1 cellular context compared by ENCODE assay signal in genomic region chrX:115023811-115024210, GRCh38.
TF ChIP-seq lines count a peak whose summit lies in the region.

No MANE protein-coding gene starts in this region.

TF ChIP-seq in IMR-90, 13 proteins besides CTCF, POLR2A, EP300 and RAD21:
- TF ChIP-seq, protein P1, sequence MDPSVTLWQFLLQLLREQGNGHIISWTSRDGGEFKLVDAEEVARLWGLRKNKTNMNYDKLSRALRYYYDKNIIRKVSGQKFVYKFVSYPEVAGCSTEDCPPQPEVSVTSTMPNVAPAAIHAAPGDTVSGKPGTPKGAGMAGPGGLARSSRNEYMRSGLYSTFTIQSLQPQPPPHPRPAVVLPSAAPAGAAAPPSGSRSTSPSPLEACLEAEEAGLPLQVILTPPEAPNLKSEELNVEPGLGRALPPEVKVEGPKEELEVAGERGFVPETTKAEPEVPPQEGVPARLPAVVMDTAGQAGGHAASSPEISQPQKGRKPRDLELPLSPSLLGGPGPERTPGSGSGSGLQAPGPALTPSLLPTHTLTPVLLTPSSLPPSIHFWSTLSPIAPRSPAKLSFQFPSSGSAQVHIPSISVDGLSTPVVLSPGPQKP (IDR thresholded peaks at IDR 0.05; ENCODE audit: borderline replicate concordance, low read depth, low read length) = no peak
- TF ChIP-seq RFX5 (IDR thresholded peaks at IDR 0.05; ENCODE audit: low read depth, low read length) (no peak), BHLHE40 (IDR thresholded peaks at IDR 0.05; ENCODE audit: low read depth, low read length) (no peak), CEBPB (IDR thresholded peaks at IDR 0.05; ENCODE audit: low read depth, low read length) (no peak), MAFK (IDR thresholded peaks at IDR 0.05; ENCODE audit: low read depth, low read length) (no peak), USF2 (IDR thresholded peaks at IDR 0.05; ENCODE audit: low read depth, low read length) (no peak), NFE2L2 (IDR thresholded peaks at IDR 0.05; ENCODE audit: low read depth, low read length) (no peak), CHD1 (IDR thresholded peaks at IDR 0.05; ENCODE audit: low read depth, low read length) (no peak), MXI1 (IDR thresholded peaks at IDR 0.05; ENCODE audit: borderline replicate concordance, low read depth, low read length) (no peak), MAZ (IDR thresholded peaks at IDR 0.05; ENCODE audit: borderline replicate concordance, low read depth, low read length) (no peak), RCOR1 (IDR thresholded peaks at IDR 0.05; ENCODE audit: insufficient replicate concordance, low read length) (no peak), SMC3 (IDR thresholded peaks at IDR 0.05; ENCODE audit: low read depth, low read length) (no peak), FOS (IDR thresholded peaks at IDR 0.05; ENCODE audit: low read depth, low read length) (no peak)
